In the genomic region with DNA sequence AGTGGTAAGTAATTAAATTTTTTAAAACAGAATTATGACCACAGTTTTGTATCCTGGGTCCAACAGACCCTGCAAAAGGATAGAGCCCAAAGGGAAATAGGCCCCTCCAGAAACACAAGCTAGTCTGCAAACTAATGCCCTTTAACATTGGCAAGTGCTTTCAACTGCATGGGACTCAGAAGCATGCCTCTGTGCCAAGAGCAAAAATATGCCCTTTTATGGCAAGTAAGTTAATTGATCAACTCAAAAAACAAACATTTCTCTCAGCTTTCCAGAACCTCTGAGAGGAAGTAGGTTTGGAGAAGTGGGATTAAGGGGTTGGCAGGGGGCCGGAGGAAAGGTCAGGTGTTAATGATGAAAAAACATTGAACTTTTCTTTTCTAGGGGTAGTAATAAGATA, we compare ENCODE assay signal across 23 cellular contexts.
"Had no signal": no experiment of that assay in that cellular context is flagged by ENCODE, and none has a peak within 500 bp of the region (broad histone marks: within the 10 kb centered on the region; RNA-seq: fewer than 3 reads in every experiment).

No MANE protein-coding gene starts in this region.

- H3K9me3 ChIP-seq: gastrocnemius medialis, left ventricle myocardium inferior, ovary, prostate gland, spleen, upper lobe of left lung had no signal

- H3K27me3 ChIP-seq: gastrocnemius medialis, neural progenitor cell, ovary, upper lobe of left lung had no signal

- H3K4me2 ChIP-seq: neural progenitor cell had no signal

- H3K9me3 Mint-ChIP-seq: activated T-cell treated with anti-CD3 and anti-CD28 coated beads, Interleukin-2, amount 50 U/mL, for 4 hours; activated T-helper 2 cell treated with anti-CD3 and anti-CD28 coated beads, Interferon-gamma antibody, Interleukin-2, Interleukin-4, amounts not matched to agents 10 μg/mL and 5 μg/mL and 100 μg/mL, durations not matched to agents 14 hours and 24 hours and 36 hours; brain; mesothelial cell of epicardium; naive thymus-derived CD8-positive, alpha-beta T cell; neural progenitor cell had no signal

- ATAC-seq: activated T-cell treated with anti-CD3 and anti-CD28 coated beads, Interleukin-2, amount 50 U/mL, for 4 hours; gastrocnemius medialis; naive thymus-derived CD8-positive, alpha-beta T cell; stimulated activated naive CD8-positive, alpha-beta T cell treated with anti-CD3 and anti-CD28 coated beads, Interleukin-15, Interleukin-2, amounts not matched to agents 100 U/mL and 50 U/mL, for 24 hours had no signal

- H3K4me1 ChIP-seq: left ventricle myocardium inferior, neural progenitor cell, prostate gland, upper lobe of left lung had no signal

- H3K4me3 ChIP-seq: gastrocnemius medialis, left ventricle myocardium inferior, neural progenitor cell, ovary, prostate gland, spleen, upper lobe of left lung had no signal

- H3K27ac ChIP-seq: gastrocnemius medialis, left ventricle myocardium inferior, neural progenitor cell, ovary, prostate gland, spleen, upper lobe of left lung had no signal

- H3K4me3 Mint-ChIP-seq: activated T-cell treated with anti-CD3 and anti-CD28 coated beads, Interleukin-2, amount 50 U/mL, for 4 hours; brain; mesothelial cell of epicardium; neural progenitor cell had no signal

- H3K36me3 Mint-ChIP-seq: brain; mesothelial cell of epicardium; naive thymus-derived CD8-positive, alpha-beta T cell; neural progenitor cell had no signal

- H3K4me1 Mint-ChIP-seq: brain, neural progenitor cell had no signal

- DNase-seq: activated CD4-positive, alpha-beta T cell treated with anti-CD3 and anti-CD28 coated beads for 1 hour; activated CD4-positive, alpha-beta T cell treated with anti-CD3 and anti-CD28 coated beads, Interleukin-2, amount 50 U/mL, for 1 hour; activated CD8-positive, alpha-beta memory T cell treated with anti-CD3 and anti-CD28 coated beads for 24 hours; activated CD8-positive, alpha-beta memory T cell treated with anti-CD3 and anti-CD28 coated beads, Interleukin-2, amount 50 U/mL, for 4 hours; activated naive CD4-positive, alpha-beta T cell; activated T-cell treated with anti-CD3 and anti-CD28 coated beads, Interleukin-2, amount 50 U/mL, for 4 hours; anterior cingulate cortex; effector CD4-positive, alpha-beta T cell; gastrocnemius medialis; hippocampal formation; left ventricle myocardium inferior; naive thymus-derived CD8-positive, alpha-beta T cell; ovary; spleen; stimulated activated CD4-positive, alpha-beta T cell treated with anti-CD3 and anti-CD28 coated beads, Interleukin-4, amount 100 ng/mL, for 4 hours; stimulated activated naive CD8-positive, alpha-beta T cell treated with anti-CD3 and anti-CD28 coated beads, Interleukin-15, Interleukin-2, amounts not matched to agents 100 U/mL and 50 U/mL, for 24 hours; T-helper 1 cell; upper lobe of left lung had no signal

- H3K9ac ChIP-seq: neural progenitor cell had no signal

- H3K27ac Mint-ChIP-seq: activated T-helper 2 cell treated with anti-CD3 and anti-CD28 coated beads, Interferon-gamma antibody, Interleukin-2, Interleukin-4, amounts not matched to agents 10 μg/mL and 5 μg/mL and 100 μg/mL, durations not matched to agents 14 hours and 24 hours and 36 hours; brain; mesothelial cell of epicardium; neural progenitor cell had no signal

- H3K36me3 ChIP-seq: gastrocnemius medialis, left ventricle myocardium inferior, neural progenitor cell, ovary, prostate gland, spleen, upper lobe of left lung had no signal

- H2AFZ ChIP-seq: neural progenitor cell had no signal
